ENCODE assay signal across 20 cellular contexts in genomic region chr9:86563959-86564358, GRCh38.
"Had no signal": no experiment of that assay in that cellular context is flagged by ENCODE, and none has a peak within 500 bp of the region (broad histone marks: within the 10 kb centered on the region; RNA-seq: fewer than 3 reads in every experiment).

No MANE protein-coding gene starts in this region.

- H3K4me1 Mint-ChIP-seq: naive B cell; stimulated activated memory B cell treated with anti-CD40 and anti-IgM and Interleukin-4, amounts not matched to agents 10 μg/mL and 1 μg/mL and 100 μg/mL, for 72 hours had no signal

- H3K4me1 ChIP-seq: body of pancreas, left lung, neural progenitor cell, right atrium auricular region, spleen, upper lobe of left lung had no signal

- H2AFZ ChIP-seq: neural progenitor cell had no signal

- H3K27ac ChIP-seq: body of pancreas, neural progenitor cell, right atrium auricular region, spleen, thoracic aorta, upper lobe of left lung, VCaP had no signal

- H3K36me3 Mint-ChIP-seq: neural progenitor cell; stimulated activated memory B cell treated with anti-CD40 and anti-IgM and Interleukin-4, amounts not matched to agents 10 μg/mL and 1 μg/mL and 100 μg/mL, for 72 hours had no signal

- H3K36me3 ChIP-seq: left lung, neural progenitor cell, right atrium auricular region, spleen, thoracic aorta, upper lobe of left lung had no signal

- H3K27ac Mint-ChIP-seq: effector memory CD8-positive, alpha-beta T cell; naive B cell; neural progenitor cell; progenitor cell of endocrine pancreas; stimulated activated memory B cell treated with anti-CD40 and anti-IgM and Interleukin-4, amounts not matched to agents 10 μg/mL and 1 μg/mL and 100 μg/mL, for 72 hours had no signal

- ATAC-seq: body of pancreas; effector memory CD8-positive, alpha-beta T cell; left lung; stimulated activated memory B cell treated with anti-CD40 and anti-IgM and Interleukin-4, amounts not matched to agents 10 μg/mL and 1 μg/mL and 100 μg/mL, for 72 hours had no signal

- H3K9me3 ChIP-seq: thoracic aorta, upper lobe of left lung had no signal

- H3K4me3 Mint-ChIP-seq: effector memory CD8-positive, alpha-beta T cell; naive B cell; neural progenitor cell; stimulated activated memory B cell treated with anti-CD40 and anti-IgM and Interleukin-4, amounts not matched to agents 10 μg/mL and 1 μg/mL and 100 μg/mL, for 72 hours had no signal

- H3K4me2 ChIP-seq: neural progenitor cell had no signal

- H3K27me3 Mint-ChIP-seq: stimulated activated memory B cell treated with anti-CD40 and anti-IgM and Interleukin-4, amounts not matched to agents 10 μg/mL and 1 μg/mL and 100 μg/mL, for 72 hours had no signal

- DNase-seq: activated CD4-positive, CD25-positive, alpha-beta regulatory T cell treated with anti-CD3 and anti-CD28 coated beads, Interleukin-2, amount 50 U/mL, for 72 hours; activated naive CD4-positive, alpha-beta T cell; body of pancreas; caudate nucleus; effector memory CD8-positive, alpha-beta T cell; foreskin melanocyte; head of caudate nucleus; left lung; naive B cell; spleen; stimulated activated CD4-positive, alpha-beta T cell treated with anti-CD3 and anti-CD28 coated beads, Interleukin-4, amount 100 ng/mL, for 4 hours; SW 1271; T-helper 2 cell; upper lobe of left lung had no signal

- H3K27me3 ChIP-seq: body of pancreas, left lung, neural progenitor cell, right atrium auricular region, spleen, upper lobe of left lung had no signal

- H3K9ac ChIP-seq: neural progenitor cell had no signal

- H3K4me3 ChIP-seq: body of pancreas, left lung, neural progenitor cell, right atrium auricular region, spleen, thoracic aorta, upper lobe of left lung had no signal
